ENCODE assay signal across 12 cellular contexts in the genomic region with DNA sequence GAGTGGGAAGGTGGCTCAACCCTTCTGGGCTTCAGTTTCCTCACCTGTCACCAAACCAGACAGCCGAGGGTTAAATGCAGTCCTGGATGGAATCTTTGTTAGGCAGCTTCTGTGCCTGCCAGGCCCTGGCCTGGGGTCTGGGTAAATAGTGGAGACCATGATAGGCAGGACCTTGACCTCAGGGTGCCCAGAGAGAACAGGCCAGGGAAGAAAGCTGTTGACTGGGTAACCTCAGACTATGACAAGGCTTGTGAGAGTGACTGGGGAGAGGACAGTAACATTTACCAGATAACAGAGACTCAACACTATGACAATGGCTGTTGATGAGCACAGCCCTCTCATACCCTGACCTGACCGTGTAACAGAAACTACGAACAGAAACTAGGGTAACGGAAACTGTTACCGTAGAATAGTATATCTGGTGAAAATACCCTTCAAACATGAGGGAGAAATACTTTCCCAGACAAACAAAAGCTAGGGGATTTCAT.
DNase-seq lines count a peak whose midpoint lies in the region; ATAC-seq lines count a peak whose summit lies in the region.
"Had no signal": no experiment of that assay in that cellular context is flagged by ENCODE, and none has a peak within 500 bp of the region (broad histone marks: within the 10 kb centered on the region; RNA-seq: fewer than 3 reads in every experiment).

No MANE protein-coding gene starts in this region.

- ATAC-seq in GM21447 (IDR thresholded peaks at IDR 0.05; ENCODE audit: unreplicated experiment) (peak; percentile 85), HG03354 (IDR thresholded peaks at IDR 0.05; ENCODE audit: poor library complexity, severe bottlenecking, unreplicated experiment) (peak; percentile 86)

- peak; percentile 47 for DNase-seq in activated CD8-positive, alpha-beta memory T cell treated with anti-CD3 and anti-CD28 coated beads, Interleukin-2, amount 50 U/mL, for 48 hours
- DNase-seq in activated CD8-positive, alpha-beta memory T cell treated with anti-CD3 and anti-CD28 coated beads for 24 hours, result no peak
- DNase-seq in posterior vena cava (ENCODE audit: low spot score) (peak; percentile 10), NCI-H1417 treated with DMSO at 0.1 percent for 48 hours (lab: John Stamatoyannopoulos, UW) (no peak), NCI-H774 (lab: John Stamatoyannopoulos, UW) (no peak), mucosa of gallbladder (ENCODE audit: low spot score) (no peak)
- DNase-seq: activated gamma-delta T cell treated with Interleukin-2 at 50 U/mL for 16 hours; left cardiac atrium; stimulated activated CD4-positive, alpha-beta T cell treated with anti-CD3 and anti-CD28 coated beads, Interleukin-2, amount 100 ng/mL, for 24 hours; testis had no signal

- intact Hi-C loops in posterior vena cava (cut with DNase I), result no loop called here

Comparison
In these comparisons a context has a peak if more than half of its experiments do, and no peak if none do; other contexts are left out.
1. DNase-seq: peak in activated CD8-positive, alpha-beta memory T cell treated with anti-CD3 and anti-CD28 coated beads, Interleukin-2, amount 50 U/mL, for 48 hours (single experiment) and posterior vena cava (single experiment); none in activated CD8-positive, alpha-beta memory T cell treated with anti-CD3 and anti-CD28 coated beads for 24 hours (single experiment), NCI-H1417 treated with DMSO at 0.1 percent for 48 hours (single experiment), NCI-H774 (single experiment) and mucosa of gallbladder (single experiment).